In the genomic region with DNA sequence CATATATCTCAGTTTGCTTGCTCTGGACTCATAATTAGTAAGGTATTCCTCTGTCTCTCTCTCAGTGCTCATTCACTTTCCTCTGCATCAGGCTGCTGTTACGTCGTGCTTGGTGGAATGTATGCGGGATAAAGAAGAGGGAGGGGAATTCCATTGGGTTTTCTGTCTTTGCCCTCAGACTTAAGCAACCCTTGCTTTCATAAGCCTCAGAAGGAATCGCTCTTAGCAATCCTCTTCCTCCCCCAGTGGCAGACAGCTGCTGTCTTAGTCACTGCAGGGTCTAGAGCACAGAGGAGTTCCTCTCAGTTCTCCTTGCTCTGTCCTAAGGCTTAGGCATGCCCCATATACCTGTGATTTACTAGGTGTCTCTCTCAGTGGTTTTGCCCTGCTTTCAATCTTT, we compare ENCODE assay signal across 9 cellular contexts. TPM values are rescaled to one million over a fixed set of nuclear protein-coding genes. Genes with fewer than 3 reads are reported as not detected.
DNase-seq lines count a peak whose midpoint lies in the region; ATAC-seq and TF ChIP-seq lines count a peak whose summit lies in the region.
"Had no signal": no experiment of that assay in that cellular context is flagged by ENCODE, and none has a peak within 500 bp of the region (broad histone marks: within the 10 kb centered on the region; RNA-seq: fewer than 3 reads in every experiment).

No MANE protein-coding gene starts in this region.

- no peaks in the 10 kb centered on the region for H3K27me3 ChIP-seq in HCT116 (ENCODE audit: insufficient read depth, low read length)
- H3K27me3 ChIP-seq in Panc1 (ENCODE audit: control insufficient read depth, insufficient read depth, low read length), result no peaks in the 10 kb centered on the region
- H3K27me3 ChIP-seq in left ventricle myocardium inferior (ENCODE audit: low read depth), result no peaks in the 10 kb centered on the region

- peak; percentile 77 for ATAC-seq in GM18517 (IDR thresholded peaks at IDR 0.05; ENCODE audit: unreplicated experiment)
- ATAC-seq in HCT116, result 0 out of 2 replicates have a peak, but pooled peaks have one; percentile 42
- peak; percentile 78 for ATAC-seq in Panc1
- ATAC-seq in esophagus mucosa, result no peak

- H3K4me1 ChIP-seq in HCT116 (ENCODE audit: control insufficient read depth in 1 of 2, insufficient read depth in 2 of 2, low read length in 2 of 2) (no peaks in the 10 kb centered on the region), Panc1 (ENCODE audit: control insufficient read depth, insufficient read depth, low read length) (no peaks in the 10 kb centered on the region), mesodermal cell (ENCODE audit: control insufficient read depth, insufficient read depth, low read length, poor library complexity, severe bottlenecking) (peaks cover 11% of the 10 kb centered on the region), left ventricle myocardium inferior (no peaks in the 10 kb centered on the region)

- no peak for TF ChIP-seq CTCF in HCT116 (IDR thresholded peaks at IDR 0.05 in 2 of 3, conservative IDR thresholded peaks at IDR 0.05 in 1 of 3; ENCODE audit: borderline replicate concordance in 1 of 3, insufficient read depth in 1 of 3, low read depth in 2 of 3, low read length in 2 of 3)
- no peak for TF ChIP-seq CTCF in Panc1 (IDR thresholded peaks at IDR 0.05)
- TF ChIP-seq CTCF in left ventricle myocardium inferior (IDR thresholded peaks at IDR 0.05; ENCODE audit: borderline replicate concordance), result no peak

- DNase-seq in HCT116 (ENCODE audit: low read depth, low spot score) (no peak), Panc1 (ENCODE audit: low read depth, low spot score) (no peak), left ventricle myocardium inferior (no peak), GF-D8 (lab: John Stamatoyannopoulos, UW) (no peak), NCI-H2081 (lab: John Stamatoyannopoulos, UW) (no peak)

- CTCF ChIA-PET in HCT116 (lab: Charles Lee), result no interaction called here
- CTCF ChIA-PET in Panc1 (lab: Charles Lee), result no interaction called here

- no peaks in the 10 kb centered on the region for H3K79me2 ChIP-seq in HCT116 (ENCODE audit: insufficient read depth, low read length)

- intact Hi-C loops in HCT116 (cut with micrococcal nuclease), result no loop called here
- intact Hi-C loops in Panc1 (cut with micrococcal nuclease; ENCODE audit: unreplicated experiment), result no loop called here
- intact Hi-C loops in left ventricle myocardium inferior (cut with micrococcal nuclease), result no loop called here

- H3K9ac ChIP-seq in HCT116 (ENCODE audit: low read length), result no peak overlapping the region

- RAD21 ChIA-PET in HCT116 (lab: Charles Lee; ENCODE audit: low non-redundant PET in 1 of 2, low total read pairs in 2 of 2, uncharacterized antibody in 2 of 2, unreplicated experiment in 2 of 2), result no interaction called here

- H3K36me3 ChIP-seq in HCT116 (ENCODE audit: control insufficient read depth in 1 of 2, insufficient read depth in 2 of 2, low read length in 2 of 2), result no peaks in the 10 kb centered on the region
- no peaks in the 10 kb centered on the region; the same call in 1 of the 2 replicates for H3K36me3 ChIP-seq in Panc1 (ENCODE audit: control insufficient read depth, insufficient read depth, low read length)
- H3K36me3 ChIP-seq in mesodermal cell (ENCODE audit: control insufficient read depth, insufficient read depth, low read length), result no peaks in the 10 kb centered on the region
- no peaks in the 10 kb centered on the region for H3K36me3 ChIP-seq in left ventricle myocardium inferior

- H4K20me1 ChIP-seq in HCT116 (ENCODE audit: insufficient read depth), result no peaks in the 10 kb centered on the region

- no peaks in the 10 kb centered on the region for H3K9me2 ChIP-seq in HCT116 (ENCODE audit: insufficient read depth)

- H3K27ac ChIP-seq in HCT116 (ENCODE audit: low read depth, low read length) (no peak overlapping the region), Panc1 (ENCODE audit: low read length) (no peak overlapping the region), mesodermal cell (ENCODE audit: low read depth, low read length, severe bottlenecking) (peak overlapping the region; percentile 41), left ventricle myocardium inferior (replicated peaks) (no peak overlapping the region)

- no peak for TF ChIP-seq POLR2A in HCT116 (IDR thresholded peaks at IDR 0.05; ENCODE audit: borderline replicate concordance, extremely low read depth, insufficient read depth, insufficient read length)

- WGBS in mesodermal cell (ENCODE audit: insufficient coverage in 2 of 2), 2 experiments, result 20% methylated on average over 1 of the region's 4 CpGs; no CpG with 5 or more reads in 1 of the 2 experiments

- BruUV-seq in HCT116 (replicated peaks; lab: Mats Ljungman, UMichigan) (no TSS peak), Panc1 (replicated peaks; lab: Mats Ljungman, UMichigan) (no TSS peak)

- TF ChIP-seq RAD21 in HCT116 (IDR thresholded peaks at IDR 0.05; ENCODE audit: low read depth), result no peak

- no peaks in the 10 kb centered on the region for H3K9me3 ChIP-seq in HCT116 (ENCODE audit: control insufficient read depth in 1 of 2, insufficient read depth in 1 of 2, low read depth in 1 of 2, low read length in 2 of 2)
- no peaks in the 10 kb centered on the region for H3K9me3 ChIP-seq in Panc1 (ENCODE audit: control insufficient read depth, insufficient read depth, low read depth, low read length)
- no peaks in the 10 kb centered on the region for H3K9me3 ChIP-seq in mesodermal cell (ENCODE audit: control insufficient read depth, low read length)
- H3K9me3 ChIP-seq in left ventricle myocardium inferior (replicated peaks), result peaks cover 7% of the 10 kb centered on the region

- H2AFZ ChIP-seq in HCT116 (ENCODE audit: low read depth, low read length, poor library complexity, severe bottlenecking), result no peak overlapping the region

- H3K4me3 ChIP-seq in HCT116 (replicated peaks in 1 of 2; ENCODE audit: low read depth in 1 of 2, low read length in 2 of 2) (no peak overlapping the region), Panc1 (ENCODE audit: low read depth in 2 of 2, low read length in 2 of 2) (no peak overlapping the region), mesodermal cell (ENCODE audit: extremely low read depth, insufficient read depth, low read length, poor library complexity, severe bottlenecking) (no peak overlapping the region), left ventricle myocardium inferior (no peak overlapping the region)

- H3K4me2 ChIP-seq in HCT116 (ENCODE audit: low read length), result no peak overlapping the region

- POLR2A ChIA-PET in HCT116 (lab: Charles Lee) (no interaction called here), Panc1 (lab: Charles Lee) (no interaction called here)

- in situ Hi-C loops in Panc1 (cut with HindIII; ENCODE audit: low pct_unique_long_range_greater_than_20kb, low sequenced_read_pairs), result no loop called here

TF ChIP-seq in HCT116, 20 proteins besides CTCF, POLR2A, EP300 and RAD21 (continues in another document):
- TF ChIP-seq JUND (IDR thresholded peaks at IDR 0.05) (no peak), SRF (IDR thresholded peaks at IDR 0.05; ENCODE audit: low read depth) (no peak), ZBTB33 (IDR thresholded peaks at IDR 0.05; ENCODE audit: extremely low read depth, insufficient replicate concordance, low read length) (no peak), YY1 (IDR thresholded peaks at IDR 0.05; ENCODE audit: extremely low read depth, insufficient replicate concordance, low read depth, low read length) (no peak), CBX3 (IDR thresholded peaks at IDR 0.05; ENCODE audit: low read depth) (no peak)

RNA-seq across cellular contexts. Expression of gene NTMT2, which starts 19.1 kb away (rescaled TPM):
- total RNA-seq in HCT116 (2021; ENCODE audit: unreplicated experiment), result not detected
- polyA plus RNA-seq in HCT116 (2012), result not detected in 2 replicates
- total RNA-seq in Panc1 (2021; ENCODE audit: unreplicated experiment), result not detected
- polyA plus RNA-seq in Panc1 (2012; ENCODE audit: insufficient read length), result not detected
- not detected for polyA plus RNA-seq in mesodermal cell (2013, experiment 1 of 2)
- polyA plus RNA-seq in mesodermal cell (2013, experiment 2 of 2), result not detected
- 5.7 TPM for total RNA-seq in left ventricle myocardium inferior
- not detected for total RNA-seq in esophagus mucosa
- total RNA-seq: T-helper 1 cell treated with Interleukin-12 subunit alpha and Interleukin-12 subunit beta and Interleukin-4 antibody, amounts not matched to agents 30 ng/mL and 1 ng/mL, for 36 hours had no signal

RNA-seq across cellular contexts. Expression of gene KIFAP3, which starts 52.2 kb away (rescaled TPM):
- total RNA-seq in HCT116 (2021; ENCODE audit: unreplicated experiment) (10.8 TPM), Panc1 (2021; ENCODE audit: unreplicated experiment) (20.0 TPM), left ventricle myocardium inferior (55.9 TPM), esophagus mucosa (15.0 TPM)
- 7.6 and 8.7 TPM in 2 replicates for polyA plus RNA-seq in HCT116 (2012)
- 12.2 TPM for polyA plus RNA-seq in Panc1 (2012; ENCODE audit: insufficient read length)
- polyA plus RNA-seq in mesodermal cell (2013, experiment 1 of 2), result 62.6 TPM
- polyA plus RNA-seq in mesodermal cell (2013, experiment 2 of 2), result 71.3 TPM
